21 cellular contexts compared by ENCODE assay signal in the genomic region with DNA sequence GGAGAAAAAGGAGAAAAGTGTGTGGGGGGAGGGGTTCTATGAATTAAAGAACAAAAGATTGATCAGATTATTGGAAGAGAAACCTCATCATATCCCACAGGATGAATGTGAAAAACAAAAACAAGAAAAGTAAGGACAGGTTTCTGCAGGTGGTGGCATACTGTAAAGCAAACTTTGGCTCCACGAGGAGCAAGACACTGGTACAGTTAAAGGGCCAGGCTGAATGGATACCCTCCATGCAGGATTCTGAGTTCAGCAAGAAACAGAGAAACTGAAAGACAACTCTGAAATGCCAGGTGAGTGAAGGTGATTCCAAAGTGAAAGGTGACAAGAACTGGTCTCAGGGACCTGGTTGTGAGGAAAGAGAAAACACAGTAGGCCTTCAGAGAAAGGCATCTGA. TPM values are rescaled to one million over a fixed set of nuclear protein-coding genes. Genes with fewer than 3 reads are reported as not detected.
DNase-seq lines count a peak whose midpoint lies in the region; ATAC-seq and TF ChIP-seq lines count a peak whose summit lies in the region.
"Had no signal": no experiment of that assay in that cellular context is flagged by ENCODE, and none has a peak within 500 bp of the region (broad histone marks: within the 10 kb centered on the region; RNA-seq: fewer than 3 reads in every experiment).

No MANE protein-coding gene starts in this region.

- no peaks in the 10 kb centered on the region for H3K9me3 ChIP-seq in HAP-1
- no peaks in the 10 kb centered on the region for H3K9me3 ChIP-seq in psoas muscle
- H3K9me3 ChIP-seq: esophagus squamous epithelium, neutrophil, SK-N-SH, suprapubic skin had no signal

- H3K4me1 ChIP-seq in HAP-1 (no peaks in the 10 kb centered on the region), psoas muscle (no peaks in the 10 kb centered on the region)

- POLR2A ChIA-PET in WTC11 (lab: Charles Lee), result no interaction called here

- ATAC-seq in WTC11, result peak; percentile 60
- ATAC-seq in psoas muscle, result no peak

- intact Hi-C loops in activated naive CD4-positive, alpha-beta T cell treated with anti-CD3 and anti-CD28 coated beads for 36 hours (cut with micrococcal nuclease), result no loop called here
- intact Hi-C loops in psoas muscle (cut with DNase I), result no loop called here

- CTCF ChIA-PET in activated naive CD4-positive, alpha-beta T cell treated with anti-CD3 and anti-CD28 coated beads for 36 hours (lab: Charles Lee), result interaction anchor here (1.2 kb wide), 1 partner anchor 8 kb away, joined by 4 read pairs; no protein-coding TSS in a partner anchor
- CTCF ChIA-PET in WTC11 (lab: Charles Lee), result no interaction called here

- in situ Hi-C loops in HAP-1 (cut with MboI; ENCODE audit: low sequenced_read_pairs), result no loop called here

- H3K9me3 Mint-ChIP-seq in activated naive CD4-positive, alpha-beta T cell treated with anti-CD3 and anti-CD28 coated beads for 36 hours, result no peaks in the 10 kb centered on the region
- no peaks in the 10 kb centered on the region for H3K9me3 Mint-ChIP-seq in WTC11
- peaks cover 3% of the 10 kb centered on the region for H3K9me3 Mint-ChIP-seq in glutamatergic neuron (ENCODE audit: unreplicated experiment)
- no peaks in the 10 kb centered on the region for H3K9me3 Mint-ChIP-seq in type B pancreatic cell

- H3K4me3 ChIP-seq in HAP-1 (no peak overlapping the region), psoas muscle (no peak overlapping the region)
- H3K4me3 ChIP-seq: dorsolateral prefrontal cortex, esophagus squamous epithelium, suprapubic skin had no signal

- no peaks in the 10 kb centered on the region for H3K27me3 Mint-ChIP-seq in activated naive CD4-positive, alpha-beta T cell treated with anti-CD3 and anti-CD28 coated beads for 36 hours (ENCODE audit: low read depth)
- no peaks in the 10 kb centered on the region for H3K27me3 Mint-ChIP-seq in WTC11 (ENCODE audit: low read depth)
- peaks cover 11% of the 10 kb centered on the region for H3K27me3 Mint-ChIP-seq in glutamatergic neuron (ENCODE audit: unreplicated experiment)
- no peaks in the 10 kb centered on the region for H3K27me3 Mint-ChIP-seq in type B pancreatic cell

- no peak overlapping the region for H3K27ac ChIP-seq in psoas muscle
- H3K27ac ChIP-seq: dorsolateral prefrontal cortex, esophagus squamous epithelium, neutrophil, suprapubic skin had no signal

- H3K27me3 ChIP-seq in HAP-1 (ENCODE audit: low read depth) (no peaks in the 10 kb centered on the region), psoas muscle (ENCODE audit: insufficient read depth in 3 of 3, low read length in 2 of 3) (no peaks in the 10 kb centered on the region)
- H3K27me3 ChIP-seq: dorsolateral prefrontal cortex, esophagus squamous epithelium, neutrophil, suprapubic skin had no signal

- H3K36me3 ChIP-seq in HAP-1 (replicated peaks) (no peaks in the 10 kb centered on the region), psoas muscle (ENCODE audit: insufficient read depth in 1 of 2, low read depth in 1 of 2) (no peaks in the 10 kb centered on the region)
- H3K36me3 ChIP-seq: esophagus squamous epithelium, neutrophil, suprapubic skin had no signal

- 76 to 96% (median 77%) methylated on average over 1 of the region's 1 CpG for WGBS in psoas muscle, 3 donors

- H3K4me1 Mint-ChIP-seq in activated naive CD4-positive, alpha-beta T cell treated with anti-CD3 and anti-CD28 coated beads for 36 hours (ENCODE audit: low read depth), result peaks cover 86% of the 10 kb centered on the region
- peaks cover 11% of the 10 kb centered on the region for H3K4me1 Mint-ChIP-seq in WTC11
- peaks cover 39% of the 10 kb centered on the region for H3K4me1 Mint-ChIP-seq in glutamatergic neuron (ENCODE audit: low read depth, unreplicated experiment)
- H3K4me1 Mint-ChIP-seq in type B pancreatic cell (ENCODE audit: unreplicated experiment), result peaks cover 24% of the 10 kb centered on the region

- H3K36me3 Mint-ChIP-seq in activated naive CD4-positive, alpha-beta T cell treated with anti-CD3 and anti-CD28 coated beads for 36 hours (ENCODE audit: low read depth), result peaks cover 29% of the 10 kb centered on the region
- H3K36me3 Mint-ChIP-seq in WTC11, result no peaks in the 10 kb centered on the region
- no peaks in the 10 kb centered on the region for H3K36me3 Mint-ChIP-seq in glutamatergic neuron (ENCODE audit: unreplicated experiment)
- H3K36me3 Mint-ChIP-seq in type B pancreatic cell, result peaks cover 29% of the 10 kb centered on the region

- peak overlapping the region; percentile 69 for H3K27ac Mint-ChIP-seq in activated naive CD4-positive, alpha-beta T cell treated with anti-CD3 and anti-CD28 coated beads for 36 hours
- H3K27ac Mint-ChIP-seq in WTC11, result peak overlapping the region; percentile 19
- peak overlapping the region; percentile 29 for H3K27ac Mint-ChIP-seq in glutamatergic neuron (ENCODE audit: unreplicated experiment)
- H3K27ac Mint-ChIP-seq in type B pancreatic cell, result peak overlapping the region; percentile 25

- H3K4me3 Mint-ChIP-seq in activated naive CD4-positive, alpha-beta T cell treated with anti-CD3 and anti-CD28 coated beads for 36 hours, result no peak overlapping the region
- no peak overlapping the region for H3K4me3 Mint-ChIP-seq in WTC11
- H3K4me3 Mint-ChIP-seq in glutamatergic neuron (ENCODE audit: unreplicated experiment), result no peak overlapping the region
- H3K4me3 Mint-ChIP-seq in type B pancreatic cell, result no peak overlapping the region

- no peak for TF ChIP-seq CTCF in WTC11 (IDR thresholded peaks at IDR 0.05)
- no peak for TF ChIP-seq CTCF in glutamatergic neuron (IDR thresholded peaks at IDR 0.05; ENCODE audit: partially characterized antibody, unreplicated experiment)
- TF ChIP-seq CTCF in type B pancreatic cell (conservative IDR thresholded peaks at IDR 0.05), result no peak
- no peak for TF ChIP-seq CTCF in psoas muscle (IDR thresholded peaks at IDR 0.05)

- DNase-seq in activated naive CD4-positive, alpha-beta T cell treated with anti-CD3 and anti-CD28 coated beads for 36 hours, result no peak
- DNase-seq in activated naive CD4-positive, alpha-beta T cell treated with Interleukin-2 at 50 U/mL for 16 hours, result no peak
- DNase-seq in WTC11 (ENCODE audit: low spot score) (no peak), glutamatergic neuron (no peak), type B pancreatic cell (ENCODE audit: extremely low spot score, unreplicated experiment) (no peak), HAP-1 (ENCODE audit: low spot score in 2 of 2) (no peak), psoas muscle (no peak)
- DNase-seq: activated CD4-positive, alpha-beta T cell treated with anti-CD3 and anti-CD28 coated beads for 48 hours; anterior cingulate cortex; caudate nucleus; DMS79 treated with DMSO at 0.1 percent for 48 hours; dorsolateral prefrontal cortex; esophagus squamous epithelium; NCI-H524 treated with DMSO at 0.1 percent for 48 hours; retina; RPMI8226; SK-N-SH; stimulated activated CD4-positive, alpha-beta T cell treated with anti-CD3 and anti-CD28 coated beads, Interleukin-12 subunit alpha, Interleukin-12 subunit beta, amount 100 ng/mL, for 4 hours; stimulated activated CD8-positive, alpha-beta memory T cell treated with anti-CD3 and anti-CD28 coated beads, Interleukin-4, amount 100 ng/mL, for 48 hours had no signal

TF ChIP-seq in WTC11, 78 proteins besides CTCF, POLR2A, EP300 and RAD21 (continues in another document):
- TF ChIP-seq, protein P1, sequence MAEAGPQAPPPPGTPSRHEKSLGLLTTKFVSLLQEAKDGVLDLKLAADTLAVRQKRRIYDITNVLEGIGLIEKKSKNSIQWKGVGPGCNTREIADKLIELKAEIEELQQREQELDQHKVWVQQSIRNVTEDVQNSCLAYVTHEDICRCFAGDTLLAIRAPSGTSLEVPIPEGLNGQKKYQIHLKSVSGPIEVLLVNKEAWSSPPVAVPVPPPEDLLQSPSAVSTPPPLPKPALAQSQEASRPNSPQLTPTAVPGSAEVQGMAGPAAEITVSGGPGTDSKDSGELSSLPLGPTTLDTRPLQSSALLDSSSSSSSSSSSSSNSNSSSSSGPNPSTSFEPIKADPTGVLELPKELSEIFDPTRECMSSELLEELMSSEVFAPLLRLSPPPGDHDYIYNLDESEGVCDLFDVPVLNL (CRISPR knock-in tag; IDR thresholded peaks at IDR 0.05; ENCODE audit: borderline replicate concordance, low read depth), result no peak
- no peak for TF ChIP-seq IRF2 (CRISPR knock-in tag; IDR thresholded peaks at IDR 0.05; ENCODE audit: borderline replicate concordance, low read depth)
- no peak for TF ChIP-seq KAT7 (CRISPR knock-in tag; IDR thresholded peaks at IDR 0.05; ENCODE audit: borderline replicate concordance)
- TF ChIP-seq, protein P2, sequence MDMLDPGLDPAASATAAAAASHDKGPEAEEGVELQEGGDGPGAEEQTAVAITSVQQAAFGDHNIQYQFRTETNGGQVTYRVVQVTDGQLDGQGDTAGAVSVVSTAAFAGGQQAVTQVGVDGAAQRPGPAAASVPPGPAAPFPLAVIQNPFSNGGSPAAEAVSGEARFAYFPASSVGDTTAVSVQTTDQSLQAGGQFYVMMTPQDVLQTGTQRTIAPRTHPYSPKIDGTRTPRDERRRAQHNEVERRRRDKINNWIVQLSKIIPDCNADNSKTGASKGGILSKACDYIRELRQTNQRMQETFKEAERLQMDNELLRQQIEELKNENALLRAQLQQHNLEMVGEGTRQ (CRISPR knock-in tag; IDR thresholded peaks at IDR 0.05), result no peak
- TF ChIP-seq, protein P3, sequence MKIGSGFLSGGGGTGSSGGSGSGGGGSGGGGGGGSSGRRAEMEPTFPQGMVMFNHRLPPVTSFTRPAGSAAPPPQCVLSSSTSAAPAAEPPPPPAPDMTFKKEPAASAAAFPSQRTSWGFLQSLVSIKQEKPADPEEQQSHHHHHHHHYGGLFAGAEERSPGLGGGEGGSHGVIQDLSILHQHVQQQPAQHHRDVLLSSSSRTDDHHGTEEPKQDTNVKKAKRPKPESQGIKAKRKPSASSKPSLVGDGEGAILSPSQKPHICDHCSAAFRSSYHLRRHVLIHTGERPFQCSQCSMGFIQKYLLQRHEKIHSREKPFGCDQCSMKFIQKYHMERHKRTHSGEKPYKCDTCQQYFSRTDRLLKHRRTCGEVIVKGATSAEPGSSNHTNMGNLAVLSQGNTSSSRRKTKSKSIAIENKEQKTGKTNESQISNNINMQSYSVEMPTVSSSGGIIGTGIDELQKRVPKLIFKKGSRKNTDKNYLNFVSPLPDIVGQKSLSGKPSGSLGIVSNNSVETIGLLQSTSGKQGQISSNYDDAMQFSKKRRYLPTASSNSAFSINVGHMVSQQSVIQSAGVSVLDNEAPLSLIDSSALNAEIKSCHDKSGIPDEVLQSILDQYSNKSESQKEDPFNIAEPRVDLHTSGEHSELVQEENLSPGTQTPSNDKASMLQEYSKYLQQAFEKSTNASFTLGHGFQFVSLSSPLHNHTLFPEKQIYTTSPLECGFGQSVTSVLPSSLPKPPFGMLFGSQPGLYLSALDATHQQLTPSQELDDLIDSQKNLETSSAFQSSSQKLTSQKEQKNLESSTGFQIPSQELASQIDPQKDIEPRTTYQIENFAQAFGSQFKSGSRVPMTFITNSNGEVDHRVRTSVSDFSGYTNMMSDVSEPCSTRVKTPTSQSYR (CRISPR knock-in tag; IDR thresholded peaks at IDR 0.05), result no peak

RNA-seq across cellular contexts. Expression of a gene that starts 37.4 kb away (rescaled TPM):
- 100 to 1,000 TPM; 236 to 244 TPM for total RNA-seq in activated naive CD4-positive, alpha-beta T cell treated with anti-CD3 and anti-CD28 coated beads for 36 hours
- 57.1 to 63.9 TPM (median 59.0 TPM) in 3 replicates for total RNA-seq in WTC11 (2021)
- total RNA-seq in glutamatergic neuron (ENCODE audit: unreplicated experiment), result 525 TPM
- 131 and 283 TPM in 2 replicates for total RNA-seq in type B pancreatic cell (ENCODE audit: low replicate concordance)
- total RNA-seq in psoas muscle, result 10 to 100 TPM in 3 of 4 donors, 1 to 10 TPM in 1; 9.5 to 27.8 (median 15.0) TPM
- 10 to 100 TPM in 1 of 3 donors, 1 to 10 TPM in 2; 7.1 to 12.3 (median 8.9) TPM for polyA plus RNA-seq in psoas muscle

Comparison
In these comparisons a context has a peak if more than half of its experiments do, and no peak if none do; other contexts are left out.
1. H3K27ac Mint-ChIP-seq: peak in every context shown above with its lines; median percentile 69 in activated naive CD4-positive, alpha-beta T cell treated with anti-CD3 and anti-CD28 coated beads for 36 hours; 29 in glutamatergic neuron; 25 in type B pancreatic cell; 19 in WTC11.